ENCODE assay signal across 1 cellular context in the genomic region with DNA sequence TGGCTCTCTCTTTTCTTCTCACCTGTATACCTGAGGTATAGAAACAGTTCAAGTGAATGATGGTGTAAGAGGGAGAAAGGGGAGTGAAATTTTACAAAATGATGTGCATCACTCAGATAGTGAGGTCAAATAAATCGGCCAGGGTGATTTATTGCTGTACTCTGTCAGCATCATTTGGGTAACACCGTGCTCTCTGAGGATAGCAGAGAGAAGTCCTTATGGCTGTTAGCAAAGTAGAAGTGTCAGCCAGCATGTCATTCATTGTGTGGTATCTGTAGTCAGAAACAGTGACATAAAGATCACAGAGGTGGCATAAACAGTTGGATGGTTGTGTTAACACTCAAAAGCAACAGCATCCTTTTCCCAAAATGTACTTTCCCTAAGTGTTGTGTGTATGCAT.
TF ChIP-seq lines count a peak whose summit lies in the region.

No MANE protein-coding gene starts in this region.

TF ChIP-seq in IMR-90, 13 proteins besides CTCF, POLR2A, EP300 and RAD21:
- TF ChIP-seq MXI1 (IDR thresholded peaks at IDR 0.05; ENCODE audit: borderline replicate concordance, low read depth, low read length), result no peak
- no peak for TF ChIP-seq FOS (IDR thresholded peaks at IDR 0.05; ENCODE audit: low read depth, low read length)
- TF ChIP-seq, protein P1, sequence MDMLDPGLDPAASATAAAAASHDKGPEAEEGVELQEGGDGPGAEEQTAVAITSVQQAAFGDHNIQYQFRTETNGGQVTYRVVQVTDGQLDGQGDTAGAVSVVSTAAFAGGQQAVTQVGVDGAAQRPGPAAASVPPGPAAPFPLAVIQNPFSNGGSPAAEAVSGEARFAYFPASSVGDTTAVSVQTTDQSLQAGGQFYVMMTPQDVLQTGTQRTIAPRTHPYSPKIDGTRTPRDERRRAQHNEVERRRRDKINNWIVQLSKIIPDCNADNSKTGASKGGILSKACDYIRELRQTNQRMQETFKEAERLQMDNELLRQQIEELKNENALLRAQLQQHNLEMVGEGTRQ (IDR thresholded peaks at IDR 0.05; ENCODE audit: low read depth, low read length), result no peak
- no peak for TF ChIP-seq SMC3 (IDR thresholded peaks at IDR 0.05; ENCODE audit: low read depth, low read length)
- no peak for TF ChIP-seq CHD1 (IDR thresholded peaks at IDR 0.05; ENCODE audit: low read depth, low read length)
- no peak for TF ChIP-seq CEBPB (IDR thresholded peaks at IDR 0.05; ENCODE audit: low read depth, low read length)
- no peak for TF ChIP-seq MAZ (IDR thresholded peaks at IDR 0.05; ENCODE audit: borderline replicate concordance, low read depth, low read length)
- TF ChIP-seq, protein P2, sequence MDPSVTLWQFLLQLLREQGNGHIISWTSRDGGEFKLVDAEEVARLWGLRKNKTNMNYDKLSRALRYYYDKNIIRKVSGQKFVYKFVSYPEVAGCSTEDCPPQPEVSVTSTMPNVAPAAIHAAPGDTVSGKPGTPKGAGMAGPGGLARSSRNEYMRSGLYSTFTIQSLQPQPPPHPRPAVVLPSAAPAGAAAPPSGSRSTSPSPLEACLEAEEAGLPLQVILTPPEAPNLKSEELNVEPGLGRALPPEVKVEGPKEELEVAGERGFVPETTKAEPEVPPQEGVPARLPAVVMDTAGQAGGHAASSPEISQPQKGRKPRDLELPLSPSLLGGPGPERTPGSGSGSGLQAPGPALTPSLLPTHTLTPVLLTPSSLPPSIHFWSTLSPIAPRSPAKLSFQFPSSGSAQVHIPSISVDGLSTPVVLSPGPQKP (IDR thresholded peaks at IDR 0.05; ENCODE audit: borderline replicate concordance, low read depth, low read length), result no peak
- no peak for TF ChIP-seq RCOR1 (IDR thresholded peaks at IDR 0.05; ENCODE audit: insufficient replicate concordance, low read length)
